Comparison of ENCODE assay signal across 10 cellular contexts in genomic region chr12:51847830-51848727, GRCh38.
DNase-seq lines count a peak whose midpoint lies in the region; ATAC-seq and TF ChIP-seq lines count a peak whose summit lies in the region.
"Had no signal": no experiment of that assay in that cellular context is flagged by ENCODE, and none has a peak within 500 bp of the region (broad histone marks: within the 10 kb centered on the region; RNA-seq: fewer than 3 reads in every experiment).

Gene FIGNL2 (minus strand): TSS chr12:51848718. CDS start chr12:51822413, 26,305 bp downstream.

- intact Hi-C loops in tibial artery (cut with DNase I; ENCODE audit: low total_unique reads) = no loop called here

- H3K4me3 ChIP-seq in coronary artery (peak within 1 kb of the TSS; percentile 73), tibial artery (peak within 1 kb of the TSS; percentile 43 to 61)

- peak; percentile 45 for DNase-seq in DMS53 (lab: John Stamatoyannopoulos, UW)
- DNase-seq in DMS53 treated with DMSO at 0.1 percent for 48 hours (lab: John Stamatoyannopoulos, UW; ENCODE audit: unreplicated experiment) = no peak
- no peak for DNase-seq in coronary artery (ENCODE audit: low spot score)
- DNase-seq in memory B cell (ENCODE audit: low spot score in 2 of 2) = no peak
- DNase-seq in tibial artery = no peak
- DNase-seq in HPDE6-E6E7 (ENCODE audit: extremely low spot score) = no peak
- DNase-seq in stimulated activated CD4-positive, alpha-beta T cell treated with anti-CD3 and anti-CD28 coated beads, Interleukin-4, amount 100 ng/mL, for 24 hours = no peak
- no peak for DNase-seq in activated gamma-delta T cell (lab: John Stamatoyannopoulos, UW)
- DNase-seq: foreskin melanocyte had no signal

- H3K36me3 Mint-ChIP-seq in memory B cell = no peaks in the 10 kb centered on the region

- peaks cover 11% of the 10 kb centered on the region for H3K4me1 Mint-ChIP-seq in memory B cell

- no peaks in the 10 kb centered on the region for H3K36me3 ChIP-seq in tibial artery

- H3K27ac ChIP-seq in coronary artery = peak within 1 kb of the TSS; percentile 16 to 86
- no peak within 1 kb of the TSS for H3K27ac ChIP-seq in tibial artery
- H3K27ac ChIP-seq: 22Rv1 had no signal

- H3K27ac Mint-ChIP-seq in memory B cell = no peak within 1 kb of the TSS

- peaks cover 29% of the 10 kb centered on the region for H3K27me3 Mint-ChIP-seq in memory B cell

- no peaks in the 10 kb centered on the region for H3K9me3 Mint-ChIP-seq in memory B cell

- peak; percentile 17 for ATAC-seq in memory B cell (ENCODE audit: low read depth)

- TF ChIP-seq CTCF in coronary artery (IDR thresholded peaks at IDR 0.05) (no peak), tibial artery (IDR thresholded peaks at IDR 0.05) (no peak)

- peaks cover 0 to 26% (median 23%) of the 10 kb centered on the region in 4 donors for H3K4me1 ChIP-seq in tibial artery

- H3K4me3 Mint-ChIP-seq in memory B cell = peak within 1 kb of the TSS; percentile 54

- H3K27me3 ChIP-seq in tibial artery = peaks cover 0 to 71% of the 10 kb centered on the region in 2 donors

- H3K9me3 ChIP-seq in tibial artery = no peaks in the 10 kb centered on the region

Comparison
In these comparisons a context has a peak if more than half of its experiments do, and no peak if none do; other contexts are left out.
1. H3K27ac ChIP-seq: peak in coronary artery (2 of 2); none in tibial artery (0 of 2).